In the genomic region with DNA sequence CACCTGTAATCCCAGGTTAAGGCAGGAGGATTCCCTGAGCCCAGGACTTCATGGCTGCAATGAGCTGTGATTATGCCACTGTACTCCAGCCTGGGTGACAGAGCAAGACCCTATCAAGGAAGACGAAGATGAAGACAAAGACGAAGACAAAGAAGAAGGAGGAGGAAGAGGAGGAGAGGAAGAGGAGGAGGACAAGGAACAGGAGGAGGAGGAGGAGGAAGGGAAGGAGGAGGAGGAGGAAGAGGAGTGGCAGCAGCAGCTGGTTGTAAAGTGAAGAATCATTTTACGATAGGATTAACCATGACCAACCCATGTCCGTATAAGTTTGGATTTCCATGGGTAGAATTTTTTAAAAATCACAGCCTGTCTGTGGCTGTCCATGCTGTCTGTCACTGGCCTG, we compare ENCODE assay signal across 36 cellular contexts.
"Had no signal": no experiment of that assay in that cellular context is flagged by ENCODE, and none has a peak within 500 bp of the region (broad histone marks: within the 10 kb centered on the region; RNA-seq: fewer than 3 reads in every experiment).

No MANE protein-coding gene starts in this region.

- H3K4me1 ChIP-seq: breast epithelium, foreskin keratinocyte had no signal

- H3K27ac ChIP-seq: ascending aorta, breast epithelium, cardiac muscle cell, coronary artery, dorsolateral prefrontal cortex, foreskin keratinocyte, gastrocnemius medialis, heart left ventricle, WERI-Rb-1 had no signal

- H3K27me3 ChIP-seq: ascending aorta, cardiac muscle cell had no signal

- H3K4me1 Mint-ChIP-seq: activated B cell treated with CpG ODN at 0.5 μM for 24 hours had no signal

- H3K27ac Mint-ChIP-seq: activated B cell treated with CpG ODN at 0.5 μM for 24 hours; activated CD4-positive, alpha-beta memory T cell treated with anti-CD3 and anti-CD28 coated beads for 36 hours; activated CD4-positive, alpha-beta T cell treated with anti-CD3 and anti-CD28 coated beads for 36 hours; activated CD4-positive, alpha-beta T cell treated with anti-CD3 and anti-CD28 coated beads, Interleukin-2, amount 10 ng/mL, durations not matched to agents 24 days and 14 days; activated CD8-positive, alpha-beta memory T cell treated with anti-CD3 and anti-CD28 coated beads, Interleukin-2, amount 10 ng/mL, durations not matched to agents 7 days and 5 days; activated CD8-positive, alpha-beta T cell treated with anti-CD3 and anti-CD28 coated beads, Interleukin-2, amount 10 ng/mL, durations not matched to agents 7 days and 5 days; activated naive CD4-positive, alpha-beta T cell treated with anti-CD3 and anti-CD28 coated beads, Interleukin-2, amount 10 ng/mL, durations not matched to agents 7 days and 5 days; activated naive CD8-positive, alpha-beta T cell treated with anti-CD3 and anti-CD28 coated beads, Interleukin-2, amount 10 ng/mL, durations not matched to agents 7 days and 5 days; activated T-helper 1 cell treated with anti-CD3 and anti-CD28 coated beads, Interleukin-12 subunit alpha, Interleukin-12 subunit beta, Interleukin-2, Interleukin-4 antibody, amounts not matched to agents 30 ng/mL and 10 ng/mL and 1 ng/mL, durations not matched to agents 14 hours and 24 hours and 36 hours; dendritic cell treated with granulocyte-macrophage colony-stimulating factor and Interleukin-4, amounts not matched to agents 40 ng/mL and 50 ng/mL, for 4 days; endodermal cell; T-helper 17 cell; T-helper 2 cell treated with Interferon-gamma antibody and Interleukin-4, amounts not matched to agents 5 μg/mL and 100 μg/mL, for 36 hours had no signal

- ATAC-seq: activated CD4-positive, alpha-beta T cell treated with anti-CD3 and anti-CD28 coated beads for 36 hours; activated CD4-positive, CD25-positive, alpha-beta regulatory T cell treated with anti-CD3 and anti-CD28 coated beads, Interleukin-2, amount 50 U/mL, for 24 hours; activated CD8-positive, alpha-beta memory T cell treated with anti-CD3 and anti-CD28 coated beads, Interleukin-2, amount 10 ng/mL, durations not matched to agents 7 days and 5 days; activated CD8-positive, alpha-beta T cell treated with anti-CD3 and anti-CD28 coated beads, Interleukin-2, amount 10 ng/mL, durations not matched to agents 7 days and 5 days; activated naive CD4-positive, alpha-beta T cell treated with anti-CD3 and anti-CD28 coated beads, Interleukin-2, amount 50 U/mL, for 72 hours; esophagus mucosa; foreskin keratinocyte; gastrocnemius medialis; heart left ventricle; T-helper 17 cell had no signal

- DNase-seq: activated B cell treated with CpG ODN at 0.5 μM for 24 hours; activated CD4-positive, alpha-beta memory T cell treated with anti-CD3 and anti-CD28 coated beads for 36 hours; activated CD4-positive, alpha-beta T cell treated with anti-CD3 and anti-CD28 coated beads for 36 hours; activated CD4-positive, alpha-beta T cell treated with anti-CD3 and anti-CD28 coated beads, Interleukin-2, amount 10 ng/mL, durations not matched to agents 24 days and 14 days; activated CD8-positive, alpha-beta memory T cell treated with anti-CD3 and anti-CD28 coated beads, Interleukin-2, amount 10 ng/mL, durations not matched to agents 7 days and 5 days; activated CD8-positive, alpha-beta memory T cell treated with anti-CD3 and anti-CD28 coated beads, Interleukin-2, amount 50 U/mL, for 4 hours; activated CD8-positive, alpha-beta T cell treated with anti-CD3 and anti-CD28 coated beads, Interleukin-2, amount 10 ng/mL, durations not matched to agents 7 days and 5 days; activated gamma-delta T cell; activated naive CD4-positive, alpha-beta T cell; activated naive CD4-positive, alpha-beta T cell treated with anti-CD3 and anti-CD28 coated beads, Interleukin-2, amount 10 ng/mL, durations not matched to agents 7 days and 5 days; activated naive CD8-positive, alpha-beta T cell treated with anti-CD3 and anti-CD28 coated beads, Interleukin-2, amount 10 ng/mL, durations not matched to agents 7 days and 5 days; activated T-cell treated with anti-CD3 and anti-CD28 coated beads, Interleukin-2, amount 50 U/mL, for 1 hour; activated T-cell treated with anti-CD3 and anti-CD28 coated beads, Interleukin-2, amount 50 U/mL, for 48 hours; central memory CD4-positive, alpha-beta T cell; cerebellar nuclear complex; dorsolateral prefrontal cortex; effector memory CD4-positive, alpha-beta T cell; endodermal cell; foreskin keratinocyte; gastrocnemius medialis; glutamatergic neuron; heart left ventricle; T-helper 17 cell; T1000; WERI-Rb-1 had no signal

- H3K36me3 Mint-ChIP-seq: activated CD4-positive, alpha-beta memory T cell treated with anti-CD3 and anti-CD28 coated beads for 36 hours; activated CD8-positive, alpha-beta memory T cell treated with anti-CD3 and anti-CD28 coated beads, Interleukin-2, amount 10 ng/mL, durations not matched to agents 7 days and 5 days; activated naive CD4-positive, alpha-beta T cell treated with anti-CD3 and anti-CD28 coated beads, Interleukin-2, amount 10 ng/mL, durations not matched to agents 7 days and 5 days; activated naive CD4-positive, alpha-beta T cell treated with anti-CD3 and anti-CD28 coated beads, Interleukin-2, amount 50 U/mL, for 72 hours; activated naive CD8-positive, alpha-beta T cell treated with anti-CD3 and anti-CD28 coated beads, Interleukin-2, amount 10 ng/mL, durations not matched to agents 7 days and 5 days; brain had no signal

- H3K9me3 ChIP-seq: ascending aorta, breast epithelium, gastrocnemius medialis, heart left ventricle had no signal

- H3K4me3 ChIP-seq: ascending aorta, breast epithelium, cardiac muscle cell, coronary artery, dorsolateral prefrontal cortex, gastrocnemius medialis, heart left ventricle had no signal

- H3K36me3 ChIP-seq: ascending aorta, breast epithelium, cardiac muscle cell, gastrocnemius medialis, heart left ventricle, WERI-Rb-1 had no signal

- H3K9me3 Mint-ChIP-seq: activated B cell treated with CpG ODN at 0.5 μM for 24 hours; activated CD4-positive, alpha-beta memory T cell treated with anti-CD3 and anti-CD28 coated beads for 36 hours; activated CD4-positive, alpha-beta T cell treated with anti-CD3 and anti-CD28 coated beads, Interleukin-2, amount 10 ng/mL, durations not matched to agents 24 days and 14 days; activated naive CD4-positive, alpha-beta T cell treated with anti-CD3 and anti-CD28 coated beads, Interleukin-2, amount 10 ng/mL, durations not matched to agents 7 days and 5 days; activated naive CD4-positive, alpha-beta T cell treated with anti-CD3 and anti-CD28 coated beads, Interleukin-2, amount 50 U/mL, for 72 hours; activated naive CD8-positive, alpha-beta T cell treated with anti-CD3 and anti-CD28 coated beads, Interleukin-2, amount 10 ng/mL, durations not matched to agents 7 days and 5 days; activated T-helper 1 cell treated with anti-CD3 and anti-CD28 coated beads, Interleukin-12 subunit alpha, Interleukin-12 subunit beta, Interleukin-2, Interleukin-4 antibody, amounts not matched to agents 30 ng/mL and 10 ng/mL and 1 ng/mL, durations not matched to agents 14 hours and 24 hours and 36 hours; dendritic cell treated with granulocyte-macrophage colony-stimulating factor and Interleukin-4, amounts not matched to agents 40 ng/mL and 50 ng/mL, for 4 days; endodermal cell; T-helper 2 cell treated with Interferon-gamma antibody and Interleukin-4, amounts not matched to agents 5 μg/mL and 100 μg/mL, for 36 hours had no signal

- H3K4me3 Mint-ChIP-seq: activated B cell treated with CpG ODN at 0.5 μM for 24 hours; activated CD4-positive, alpha-beta memory T cell treated with anti-CD3 and anti-CD28 coated beads for 36 hours; activated CD4-positive, alpha-beta T cell treated with anti-CD3 and anti-CD28 coated beads for 36 hours; activated CD4-positive, alpha-beta T cell treated with anti-CD3 and anti-CD28 coated beads, Interleukin-2, amount 10 ng/mL, durations not matched to agents 24 days and 14 days; activated CD8-positive, alpha-beta memory T cell treated with anti-CD3 and anti-CD28 coated beads, Interleukin-2, amount 10 ng/mL, durations not matched to agents 7 days and 5 days; activated CD8-positive, alpha-beta T cell treated with anti-CD3 and anti-CD28 coated beads, Interleukin-2, amount 10 ng/mL, durations not matched to agents 7 days and 5 days; activated naive CD4-positive, alpha-beta T cell treated with anti-CD3 and anti-CD28 coated beads, Interleukin-2, amount 10 ng/mL, durations not matched to agents 7 days and 5 days; activated naive CD8-positive, alpha-beta T cell treated with anti-CD3 and anti-CD28 coated beads, Interleukin-2, amount 10 ng/mL, durations not matched to agents 7 days and 5 days; activated T-helper 1 cell treated with anti-CD3 and anti-CD28 coated beads, Interleukin-12 subunit alpha, Interleukin-12 subunit beta, Interleukin-2, Interleukin-4 antibody, amounts not matched to agents 30 ng/mL and 10 ng/mL and 1 ng/mL, durations not matched to agents 14 hours and 24 hours and 36 hours; brain; dendritic cell treated with granulocyte-macrophage colony-stimulating factor and Interleukin-4, amounts not matched to agents 40 ng/mL and 50 ng/mL, for 4 days; endodermal cell; T-helper 17 cell; T-helper 2 cell treated with Interferon-gamma antibody and Interleukin-4, amounts not matched to agents 5 μg/mL and 100 μg/mL, for 36 hours had no signal
